In genomic region chr2:61854435-61855177, GRCh38 we compare ENCODE assay signal across 8 cellular contexts. TPM values are rescaled to one million over a fixed set of nuclear protein-coding genes. Genes with fewer than 3 reads are reported as not detected.
DNase-seq lines count a peak whose midpoint lies in the region; ATAC-seq and TF ChIP-seq lines count a peak whose summit lies in the region.

No MANE protein-coding gene starts in this region.

- peak overlapping the region; percentile 64 for H3K27ac ChIP-seq in GM23248
- H3K27ac ChIP-seq in Karpas-422 (ENCODE audit: low read length): peak overlapping the region; percentile 71

- no peaks in the 10 kb centered on the region for H3K27me3 Mint-ChIP-seq in natural killer cell (ENCODE audit: low read depth in 2 of 2)

- H3K79me2 ChIP-seq in GM23248 (ENCODE audit: insufficient read depth) (no peaks in the 10 kb centered on the region), Karpas-422 (ENCODE audit: low read length) (no peaks in the 10 kb centered on the region)

- H3F3A ChIP-seq in GM23248 (ENCODE audit: insufficient read depth): peaks cover 10% of the 10 kb centered on the region

- H3K9me3 Mint-ChIP-seq in natural killer cell: no peaks in the 10 kb centered on the region

- peak; percentile 87 to 94 (median 89) for ATAC-seq in natural killer cell

- H3K9me3 ChIP-seq in GM23248 (ENCODE audit: low read depth): no peaks in the 10 kb centered on the region
- no peaks in the 10 kb centered on the region for H3K9me3 ChIP-seq in Karpas-422 (ENCODE audit: low read length)

- H3K4me3 ChIP-seq in GM23248 (peak overlapping the region; percentile 91), Karpas-422 (ENCODE audit: low read length) (peak overlapping the region; percentile 78)

- in situ Hi-C loops in GM23248 (cut with MboI): no loop called here

- WGBS in GM23248 (ENCODE audit: low coverage in 1 of 2, low lambda C conversion rate in 2 of 2, missing lambda C conversion rate in 2 of 2), 2 experiments: 1 to 2% methylated on average over 33 of the region's 33 CpGs

- H3K4me1 ChIP-seq in GM23248 (ENCODE audit: insufficient read depth) (0 out of 2 replicates have a peak, but pooled peaks cover 3% of the 10 kb centered on the region), Karpas-422 (ENCODE audit: low read length) (peaks cover 24% of the 10 kb centered on the region)

- H4K20me1 ChIP-seq in GM23248 (ENCODE audit: insufficient read depth): no peaks in the 10 kb centered on the region
- H4K20me1 ChIP-seq in Karpas-422 (ENCODE audit: insufficient read depth, low read depth, low read length): no peaks in the 10 kb centered on the region

- DNase-seq in Daoy (ENCODE audit: low read depth): peak; percentile 94
- peak; percentile 98 for DNase-seq in GM23248
- peak; percentile 100 for DNase-seq in Karpas-422
- DNase-seq in RKO (ENCODE audit: low spot score): peak; percentile 98
- DNase-seq in activated T-helper 1 cell treated with anti-CD3 and anti-CD28 coated beads, Interleukin-2, amount 50 U/mL, for 16 hours (ENCODE audit: low read depth in 1 of 2, low spot score in 1 of 2): peak; percentile 74 to 81
- DNase-seq in fibroblast of peridontal ligament (ENCODE audit: extremely low read depth): peak; percentile 97
- DNase-seq in natural killer cell: peak; percentile 71
- DNase-seq in stimulated activated naive CD4-positive, alpha-beta T cell (lab: John Stamatoyannopoulos, UW): peak; percentile 81 to 93 (median 92)

- peak overlapping the region; percentile 88 to 89 for H3K27ac Mint-ChIP-seq in natural killer cell

- H3K4me2 ChIP-seq in GM23248 (ENCODE audit: unreplicated experiment) (peak overlapping the region; percentile 98), Karpas-422 (ENCODE audit: low read depth, low read length, poor library complexity, severe bottlenecking) (peak overlapping the region; percentile 96)

- H2AFZ ChIP-seq in GM23248 (peak overlapping the region; percentile 98), Karpas-422 (ENCODE audit: low read length) (peak overlapping the region; percentile 95)

- H3K36me3 ChIP-seq in GM23248 (ENCODE audit: low read depth) (no peaks in the 10 kb centered on the region), Karpas-422 (ENCODE audit: insufficient read depth, low read length) (no peaks in the 10 kb centered on the region)

- H3K27me3 ChIP-seq in GM23248 (replicated peaks; ENCODE audit: insufficient read depth) (no peaks in the 10 kb centered on the region), Karpas-422 (ENCODE audit: low read length) (no peaks in the 10 kb centered on the region)

- peaks cover 18 to 25% of the 10 kb centered on the region in 2 donors for H3K4me1 Mint-ChIP-seq in natural killer cell

- H3K36me3 Mint-ChIP-seq in natural killer cell: no peaks in the 10 kb centered on the region

- intact Hi-C loops in natural killer cell (cut with micrococcal nuclease): loop anchor here (1.0 to 10.0 kb wide), 3 partner anchors 34 to 320 kb away; partner anchors contain the start of genes CCT4 and XPO1

- no peak for TF ChIP-seq CTCF in natural killer cell (IDR thresholded peaks at IDR 0.05)

- peak overlapping the region; percentile 99 for H3K4me3 Mint-ChIP-seq in natural killer cell

- H3K9me2 ChIP-seq in GM23248 (ENCODE audit: insufficient read depth) (no peaks in the 10 kb centered on the region), Karpas-422 (replicated peaks; ENCODE audit: insufficient read depth, low read length) (no peaks in the 10 kb centered on the region)

- H3K9ac ChIP-seq in GM23248: peak overlapping the region; percentile 81
- H3K9ac ChIP-seq in Karpas-422 (ENCODE audit: low read length): peak overlapping the region; percentile 75

RNA-seq across cellular contexts. Expression of gene FAM161A, which starts 0.7 kb away (rescaled TPM):
- 2.7 and 4.0 TPM in 2 replicates for total RNA-seq in Daoy (2014; rRNA removed; shearing (Covaris generic))
- total RNA-seq in GM23248 (2014; rRNA removed; shearing (Covaris generic)): 0.25 and 0.76 TPM in 2 replicates
- polyA plus RNA-seq in GM23248 (2016; fragmentation: Nextera tagmentation; extraction: Ambion mirVana): 1.4 and 1.8 TPM in 2 replicates
- 5.9 and 9.5 TPM in 2 replicates for total RNA-seq in Karpas-422 (2014; rRNA removed; shearing (Covaris generic); ENCODE audit: low replicate concordance)
- total RNA-seq in natural killer cell: 1 to 10 TPM in 1 of 3 donors, under 1 TPM in 2; 0.68 to 1.1 (median 0.88) TPM

RNA-seq across cellular contexts. Expression of gene CCT4, which starts 33.9 kb away (rescaled TPM):
- total RNA-seq in Daoy (2014; rRNA removed; shearing (Covaris generic)): 310 and 360 TPM in 2 replicates
- total RNA-seq in GM23248 (2014; rRNA removed; shearing (Covaris generic)): 126 and 129 TPM in 2 replicates
- 122 and 124 TPM in 2 replicates for polyA plus RNA-seq in GM23248 (2016; fragmentation: Nextera tagmentation; extraction: Ambion mirVana)
- 209 and 326 TPM in 2 replicates for total RNA-seq in Karpas-422 (2014; rRNA removed; shearing (Covaris generic); ENCODE audit: low replicate concordance)
- 100 to 1,000 TPM in 1 of 3 donors, 10 to 100 TPM in 2; 79.4 to 108 (median 84.5) TPM for total RNA-seq in natural killer cell

RNA-seq across cellular contexts. Expression of gene COMMD1, which starts 50.9 kb away (rescaled TPM):
- 56.6 and 75.8 TPM in 2 replicates for total RNA-seq in Daoy (2014; rRNA removed; shearing (Covaris generic))
- total RNA-seq in GM23248 (2014; rRNA removed; shearing (Covaris generic)): 37.4 and 40.5 TPM in 2 replicates
- 71.9 and 74.2 TPM in 2 replicates for polyA plus RNA-seq in GM23248 (2016; fragmentation: Nextera tagmentation; extraction: Ambion mirVana)
- 33.3 and 39.4 TPM in 2 replicates for total RNA-seq in Karpas-422 (2014; rRNA removed; shearing (Covaris generic); ENCODE audit: low replicate concordance)
- total RNA-seq in natural killer cell: 10 to 100 TPM; 24.3 to 36.7 (median 27.2) TPM

Comparison
In these comparisons a context has a peak if more than half of its experiments do, and no peak if none do; other contexts are left out.
1. Peak in every context shown above with its lines: DNase-seq, ATAC-seq, H3K4me3 ChIP-seq and H3K27ac ChIP-seq.